Comparison of ENCODE assay signal across 7 cellular contexts in the genomic region with DNA sequence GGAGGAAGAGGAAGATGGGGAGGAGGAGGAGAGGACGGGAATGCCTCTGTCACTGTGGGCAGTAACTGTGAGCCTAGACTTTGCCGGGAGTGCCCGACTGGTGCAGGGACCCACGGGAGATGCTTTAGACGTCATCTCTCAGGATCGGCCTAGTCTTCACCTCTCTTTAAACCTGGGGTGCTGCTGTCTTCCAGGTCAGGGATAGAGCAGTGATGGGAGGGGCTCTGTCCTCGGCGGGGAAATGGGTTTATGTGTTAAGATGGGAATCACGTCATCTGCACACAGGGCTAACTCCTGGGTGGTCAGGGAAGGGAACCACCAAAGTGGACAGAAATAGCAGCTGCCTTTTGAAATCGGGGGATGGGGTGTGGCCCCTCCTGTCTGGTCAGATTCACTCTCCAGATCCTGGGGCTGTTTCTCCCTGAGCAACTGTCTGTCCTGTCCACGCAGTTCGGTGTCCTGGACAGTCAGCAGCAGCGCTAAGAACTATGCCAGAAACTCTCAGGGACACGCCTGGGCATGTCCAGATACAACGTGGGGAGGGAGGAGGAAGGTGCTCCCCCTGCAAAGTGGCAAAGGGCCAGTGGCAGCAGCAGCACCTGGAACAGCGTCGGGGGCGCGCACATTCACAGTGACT. TPM values are rescaled to one million over a fixed set of nuclear protein-coding genes. Genes with fewer than 3 reads are reported as not detected.
A peak's percentile ranks its signal among the peaks of the same experiment; 100 is the strongest.
DNase-seq lines count a peak whose midpoint lies in the region; ATAC-seq and TF ChIP-seq lines count a peak whose summit lies in the region.

No MANE protein-coding gene starts in this region.

- DNase-seq in GM23338 (ENCODE audit: low spot score) = no peak
- peak; percentile 8 for DNase-seq in NCI-H446 treated with DMSO at 0.1 percent for 48 hours (lab: John Stamatoyannopoulos, UW)
- DNase-seq in dermis blood vessel endothelial cell = peak; percentile 75
- no peak for DNase-seq in NCI-H187 (lab: John Stamatoyannopoulos, UW)

- H3K27ac Mint-ChIP-seq in GM23338 = peak overlapping the region; percentile 91

- H3K9me2 ChIP-seq in GM23338 (ENCODE audit: insufficient read depth) = no peaks in the 10 kb centered on the region

- H4K20me1 ChIP-seq in GM23338 (replicated peaks; ENCODE audit: insufficient read depth) = no peaks in the 10 kb centered on the region

- H3K4me3 Mint-ChIP-seq in GM23338 = no peak overlapping the region

- peaks cover 2% of the 10 kb centered on the region; the same call in 2 of the 3 replicates for H3K9me3 Mint-ChIP-seq in GM23338

- H2AFZ ChIP-seq in GM23338 = no peak overlapping the region

- ATAC-seq in GM23338 (no peak), GM21528 (IDR thresholded peaks at IDR 0.05; ENCODE audit: low FRiP score, unreplicated experiment) (no peak), HG03045 (IDR thresholded peaks at IDR 0.05; ENCODE audit: unreplicated experiment) (no peak)

- H3K9me3 ChIP-seq in muscle layer of duodenum (ENCODE audit: control insufficient read depth in 1 of 2, low read length in 2 of 2) = no peaks in the 10 kb centered on the region

- H3K79me2 ChIP-seq in GM23338 (replicated peaks; ENCODE audit: insufficient read depth) = no peaks in the 10 kb centered on the region

- H3F3A ChIP-seq in GM23338 (replicated peaks; ENCODE audit: low read depth) = no peaks in the 10 kb centered on the region

- H3K27me3 ChIP-seq in GM23338 (ENCODE audit: insufficient read depth) (no peaks in the 10 kb centered on the region), muscle layer of duodenum (ENCODE audit: low read depth, low read length) (no peaks in the 10 kb centered on the region)

- peaks cover 18% of the 10 kb centered on the region for H3K36me3 Mint-ChIP-seq in GM23338 (ENCODE audit: low read depth)

- TF ChIP-seq CTCF in GM23338 (conservative IDR thresholded peaks at IDR 0.05; ENCODE audit: low read depth in 2 of 2) = no peak

- peaks cover 3% of the 10 kb centered on the region for H3K27me3 Mint-ChIP-seq in GM23338 (ENCODE audit: insufficient read depth, low read depth, poor library complexity)

- 0 out of 2 replicates have a peak overlapping the region, but pooled peaks have one; percentile 50 for H3K27ac ChIP-seq in GM23338 (ENCODE audit: low read depth)
- peak overlapping the region; percentile 76 for H3K27ac ChIP-seq in muscle layer of duodenum (ENCODE audit: low read length)

- H3K4me1 ChIP-seq in GM23338 (ENCODE audit: insufficient read depth) (no peaks in the 10 kb centered on the region), muscle layer of duodenum (ENCODE audit: control insufficient read depth in 1 of 2, insufficient read depth in 2 of 2, low read length in 2 of 2) (peaks cover 7 to 39% of the 10 kb centered on the region in 2 donors)

- H3K4me2 ChIP-seq in GM23338 = no peak overlapping the region

- H3K4me3 ChIP-seq in GM23338 = no peak overlapping the region
- H3K4me3 ChIP-seq in muscle layer of duodenum (ENCODE audit: low read depth in 1 of 2, low read length in 2 of 2) = peak overlapping the region in 1 of 2 donors; percentile 52

- H3K36me3 ChIP-seq in GM23338 (ENCODE audit: insufficient read depth) (no peaks in the 10 kb centered on the region), muscle layer of duodenum (ENCODE audit: control insufficient read depth in 1 of 2, insufficient read depth in 2 of 2, low read length in 2 of 2) (peaks cover 0 to 33% of the 10 kb centered on the region in 2 donors)

- peaks cover 13% of the 10 kb centered on the region for H3K4me1 Mint-ChIP-seq in GM23338

TF ChIP-seq in GM23338, 12 proteins besides CTCF, POLR2A, EP300 and RAD21 (continues in another document):
- TF ChIP-seq, protein P1, sequence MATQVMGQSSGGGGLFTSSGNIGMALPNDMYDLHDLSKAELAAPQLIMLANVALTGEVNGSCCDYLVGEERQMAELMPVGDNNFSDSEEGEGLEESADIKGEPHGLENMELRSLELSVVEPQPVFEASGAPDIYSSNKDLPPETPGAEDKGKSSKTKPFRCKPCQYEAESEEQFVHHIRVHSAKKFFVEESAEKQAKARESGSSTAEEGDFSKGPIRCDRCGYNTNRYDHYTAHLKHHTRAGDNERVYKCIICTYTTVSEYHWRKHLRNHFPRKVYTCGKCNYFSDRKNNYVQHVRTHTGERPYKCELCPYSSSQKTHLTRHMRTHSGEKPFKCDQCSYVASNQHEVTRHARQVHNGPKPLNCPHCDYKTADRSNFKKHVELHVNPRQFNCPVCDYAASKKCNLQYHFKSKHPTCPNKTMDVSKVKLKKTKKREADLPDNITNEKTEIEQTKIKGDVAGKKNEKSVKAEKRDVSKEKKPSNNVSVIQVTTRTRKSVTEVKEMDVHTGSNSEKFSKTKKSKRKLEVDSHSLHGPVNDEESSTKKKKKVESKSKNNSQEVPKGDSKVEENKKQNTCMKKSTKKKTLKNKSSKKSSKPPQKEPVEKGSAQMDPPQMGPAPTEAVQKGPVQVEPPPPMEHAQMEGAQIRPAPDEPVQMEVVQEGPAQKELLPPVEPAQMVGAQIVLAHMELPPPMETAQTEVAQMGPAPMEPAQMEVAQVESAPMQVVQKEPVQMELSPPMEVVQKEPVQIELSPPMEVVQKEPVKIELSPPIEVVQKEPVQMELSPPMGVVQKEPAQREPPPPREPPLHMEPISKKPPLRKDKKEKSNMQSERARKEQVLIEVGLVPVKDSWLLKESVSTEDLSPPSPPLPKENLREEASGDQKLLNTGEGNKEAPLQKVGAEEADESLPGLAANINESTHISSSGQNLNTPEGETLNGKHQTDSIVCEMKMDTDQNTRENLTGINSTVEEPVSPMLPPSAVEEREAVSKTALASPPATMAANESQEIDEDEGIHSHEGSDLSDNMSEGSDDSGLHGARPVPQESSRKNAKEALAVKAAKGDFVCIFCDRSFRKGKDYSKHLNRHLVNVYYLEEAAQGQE (IDR thresholded peaks at IDR 0.05; ENCODE audit: unreplicated experiment) = no peak
- TF ChIP-seq, protein P2, sequence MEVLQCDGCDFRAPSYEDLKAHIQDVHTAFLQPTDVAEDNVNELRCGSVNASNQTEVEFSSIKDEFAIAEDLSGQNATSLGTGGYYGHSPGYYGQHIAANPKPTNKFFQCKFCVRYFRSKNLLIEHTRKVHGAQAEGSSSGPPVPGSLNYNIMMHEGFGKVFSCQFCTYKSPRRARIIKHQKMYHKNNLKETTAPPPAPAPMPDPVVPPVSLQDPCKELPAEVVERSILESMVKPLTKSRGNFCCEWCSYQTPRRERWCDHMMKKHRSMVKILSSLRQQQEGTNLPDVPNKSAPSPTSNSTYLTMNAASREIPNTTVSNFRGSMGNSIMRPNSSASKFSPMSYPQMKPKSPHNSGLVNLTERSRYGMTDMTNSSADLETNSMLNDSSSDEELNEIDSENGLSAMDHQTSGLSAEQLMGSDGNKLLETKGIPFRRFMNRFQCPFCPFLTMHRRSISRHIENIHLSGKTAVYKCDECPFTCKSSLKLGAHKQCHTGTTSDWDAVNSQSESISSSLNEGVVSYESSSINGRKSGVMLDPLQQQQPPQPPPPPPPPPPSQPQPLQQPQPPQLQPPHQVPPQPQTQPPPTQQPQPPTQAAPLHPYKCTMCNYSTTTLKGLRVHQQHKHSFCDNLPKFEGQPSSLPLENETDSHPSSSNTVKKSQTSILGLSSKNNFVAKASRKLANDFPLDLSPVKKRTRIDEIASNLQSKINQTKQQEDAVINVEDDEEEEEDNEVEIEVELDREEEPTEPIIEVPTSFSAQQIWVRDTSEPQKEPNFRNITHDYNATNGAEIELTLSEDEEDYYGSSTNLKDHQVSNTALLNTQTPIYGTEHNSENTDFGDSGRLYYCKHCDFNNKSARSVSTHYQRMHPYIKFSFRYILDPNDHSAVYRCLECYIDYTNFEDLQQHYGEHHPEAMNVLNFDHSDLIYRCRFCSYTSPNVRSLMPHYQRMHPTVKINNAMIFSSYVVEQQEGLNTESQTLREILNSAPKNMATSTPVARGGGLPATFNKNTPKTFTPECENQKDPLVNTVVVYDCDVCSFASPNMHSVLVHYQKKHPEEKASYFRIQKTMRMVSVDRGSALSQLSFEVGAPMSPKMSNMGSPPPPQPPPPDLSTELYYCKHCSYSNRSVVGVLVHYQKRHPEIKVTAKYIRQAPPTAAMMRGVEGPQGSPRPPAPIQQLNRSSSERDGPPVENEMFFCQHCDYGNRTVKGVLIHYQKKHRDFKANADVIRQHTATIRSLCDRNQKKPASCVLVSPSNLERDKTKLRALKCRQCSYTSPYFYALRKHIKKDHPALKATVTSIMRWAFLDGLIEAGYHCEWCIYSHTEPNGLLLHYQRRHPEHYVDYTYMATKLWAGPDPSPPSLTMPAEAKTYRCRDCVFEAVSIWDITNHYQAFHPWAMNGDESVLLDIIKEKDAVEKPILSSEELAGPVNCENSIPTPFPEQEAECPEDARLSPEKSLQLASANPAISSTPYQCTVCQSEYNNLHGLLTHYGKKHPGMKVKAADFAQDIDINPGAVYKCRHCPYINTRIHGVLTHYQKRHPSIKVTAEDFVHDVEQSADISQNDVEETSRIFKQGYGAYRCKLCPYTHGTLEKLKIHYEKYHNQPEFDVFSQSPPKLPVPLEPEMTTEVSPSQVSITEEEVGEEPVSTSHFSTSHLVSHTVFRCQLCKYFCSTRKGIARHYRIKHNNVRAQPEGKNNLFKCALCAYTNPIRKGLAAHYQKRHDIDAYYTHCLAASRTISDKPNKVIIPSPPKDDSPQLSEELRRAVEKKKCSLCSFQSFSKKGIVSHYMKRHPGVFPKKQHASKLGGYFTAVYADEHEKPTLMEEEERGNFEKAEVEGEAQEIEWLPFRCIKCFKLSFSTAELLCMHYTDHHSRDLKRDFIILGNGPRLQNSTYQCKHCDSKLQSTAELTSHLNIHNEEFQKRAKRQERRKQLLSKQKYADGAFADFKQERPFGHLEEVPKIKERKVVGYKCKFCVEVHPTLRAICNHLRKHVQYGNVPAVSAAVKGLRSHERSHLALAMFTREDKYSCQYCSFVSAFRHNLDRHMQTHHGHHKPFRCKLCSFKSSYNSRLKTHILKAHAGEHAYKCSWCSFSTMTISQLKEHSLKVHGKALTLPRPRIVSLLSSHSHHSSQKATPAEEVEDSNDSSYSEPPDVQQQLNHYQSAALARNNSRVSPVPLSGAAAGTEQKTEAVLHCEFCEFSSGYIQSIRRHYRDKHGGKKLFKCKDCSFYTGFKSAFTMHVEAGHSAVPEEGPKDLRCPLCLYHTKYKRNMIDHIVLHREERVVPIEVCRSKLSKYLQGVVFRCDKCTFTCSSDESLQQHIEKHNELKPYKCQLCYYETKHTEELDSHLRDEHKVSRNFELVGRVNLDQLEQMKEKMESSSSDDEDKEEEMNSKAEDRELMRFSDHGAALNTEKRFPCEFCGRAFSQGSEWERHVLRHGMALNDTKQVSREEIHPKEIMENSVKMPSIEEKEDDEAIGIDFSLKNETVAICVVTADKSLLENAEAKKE (CRISPR knock-in tag; IDR thresholded peaks at IDR 0.05) = no peak
- TF ChIP-seq JUNB (IDR thresholded peaks at IDR 0.05; ENCODE audit: unreplicated experiment) = no peak
- no peak for TF ChIP-seq STAT1 (IDR thresholded peaks at IDR 0.05; ENCODE audit: unreplicated experiment)
- TF ChIP-seq EZH2 (IDR thresholded peaks at IDR 0.05; ENCODE audit: low read depth, unreplicated experiment) = no peak
- TF ChIP-seq ZNF114 (CRISPR knock-in tag; IDR thresholded peaks at IDR 0.05) = no peak
- no peak for TF ChIP-seq CREB1 (CRISPR knock-in tag; IDR thresholded peaks at IDR 0.05; ENCODE audit: low read depth)
- no peak for TF ChIP-seq POLR2AphosphoS5 (IDR thresholded peaks at IDR 0.05; ENCODE audit: low read depth)

RNA-seq across cellular contexts. Expression of a gene that starts 26.8 kb away (rescaled TPM):
- total RNA-seq in GM23338 (2014; rRNA removed; shearing (Covaris generic)) = 18.0 and 21.2 TPM in 2 replicates
- 7.9 and 8.8 TPM in 2 replicates for polyA plus RNA-seq in GM23338 (2016; fragmentation: Nextera tagmentation; extraction: Ambion mirVana)
- total RNA-seq in dermis blood vessel endothelial cell = 147 and 174 TPM in 2 replicates

Comparison
In these comparisons a context has a peak if more than half of its experiments do, and no peak if none do; other contexts are left out.
1. DNase-seq: peak in NCI-H446 treated with DMSO at 0.1 percent for 48 hours (single experiment) and dermis blood vessel endothelial cell (single experiment); none in GM23338 (single experiment) and NCI-H187 (0 of 2).